In genomic region chr3:8702560-8702959, GRCh38 we compare ENCODE assay signal across 13 cellular contexts. TPM values are rescaled to one million over a fixed set of nuclear protein-coding genes. Genes with fewer than 3 reads are reported as not detected.
DNase-seq lines count a peak whose midpoint lies in the region; TF ChIP-seq lines count a peak whose summit lies in the region.
"Had no signal": no experiment of that assay in that cellular context is flagged by ENCODE, and none has a peak within 500 bp of the region (broad histone marks: within the 10 kb centered on the region; RNA-seq: fewer than 3 reads in every experiment).

No MANE protein-coding gene starts in this region.

- CTCF ChIA-PET in MCF 10A (lab: Yijun Ruan, JAX), result interaction anchor here (0.7 kb wide), 1 partner anchor 916 kb away, joined by 3 read pairs; no protein-coding TSS in a partner anchor

- no peaks in the 10 kb centered on the region for H4K20me1 ChIP-seq in smooth muscle cell (ENCODE audit: low read depth)

- TF ChIP-seq POLR2A in breast epithelium (IDR thresholded peaks at IDR 0.05), result no peak
- no peak for TF ChIP-seq POLR2A in NB4 (IDR thresholded peaks at IDR 0.05; ENCODE audit: extremely low read depth, insufficient read length)

- H3K79me2 ChIP-seq in smooth muscle cell (ENCODE audit: low read depth), result no peaks in the 10 kb centered on the region

- no peak overlapping the region for H3K27ac Mint-ChIP-seq in MCF 10A (ENCODE audit: low read depth, unreplicated experiment)
- H3K27ac Mint-ChIP-seq in endodermal cell, result no peak overlapping the region
- H3K27ac Mint-ChIP-seq: naive thymus-derived CD8-positive, alpha-beta T cell had no signal

- peak; percentile 20 for DNase-seq in MCF 10A (ENCODE audit: unreplicated experiment)
- no peak for DNase-seq in breast epithelium (ENCODE audit: low spot score in 2 of 2)
- DNase-seq in NB4 (ENCODE audit: low read depth), result peak; percentile 24
- DNase-seq in endodermal cell, result peak; percentile 84
- DNase-seq in smooth muscle cell (lab: John Stamatoyannopoulos, UW; ENCODE audit: unreplicated experiment), result no peak
- no peak for DNase-seq in NCI-H1694 treated with DMSO at 0.1 percent for 48 hours (lab: John Stamatoyannopoulos, UW)
- DNase-seq in NCI-H187 treated with DMSO at 0.1 percent for 48 hours (lab: John Stamatoyannopoulos, UW), result no peak
- DNase-seq in activated effector memory CD4-positive, alpha-beta T cell treated with anti-CD3 and anti-CD28 coated beads, Interleukin-2, amount 50 U/mL, for 16 hours, result no peak
- DNase-seq: naive thymus-derived CD8-positive, alpha-beta T cell; Peyer's patch; upper lobe of left lung had no signal

- H3K36me3 ChIP-seq in breast epithelium, result no peaks in the 10 kb centered on the region
- H3K36me3 ChIP-seq in endodermal cell (ENCODE audit: control insufficient read depth, insufficient read depth, low read length), result no peaks in the 10 kb centered on the region
- no peaks in the 10 kb centered on the region for H3K36me3 ChIP-seq in smooth muscle cell (ENCODE audit: low read depth)
- H3K36me3 ChIP-seq: HAP-1, Peyer's patch, upper lobe of left lung had no signal

- no TSS peak for BruUV-seq in MCF 10A (replicated peaks; lab: Mats Ljungman, UMichigan)

- H3K4me3 Mint-ChIP-seq in MCF 10A (ENCODE audit: unreplicated experiment) (no peak overlapping the region), endodermal cell (no peak overlapping the region)
- H3K4me3 Mint-ChIP-seq: naive thymus-derived CD8-positive, alpha-beta T cell had no signal

- H3K4me3 ChIP-seq in breast epithelium, result no peak overlapping the region
- no peak overlapping the region for H3K4me3 ChIP-seq in NB4 (ENCODE audit: low read depth, low read length)
- no peak overlapping the region for H3K4me3 ChIP-seq in endodermal cell (ENCODE audit: low read length)
- H3K4me3 ChIP-seq in smooth muscle cell, result no peak overlapping the region
- H3K4me3 ChIP-seq: HAP-1, Peyer's patch, skin epidermis, upper lobe of left lung had no signal

- no peak overlapping the region for H3K27ac ChIP-seq in breast epithelium
- H3K27ac ChIP-seq in endodermal cell (ENCODE audit: low read depth, low read length), result no peak overlapping the region
- H3K27ac ChIP-seq in smooth muscle cell (ENCODE audit: low read depth), result no peak overlapping the region
- H3K27ac ChIP-seq: Peyer's patch, skin epidermis, upper lobe of left lung had no signal

- H3K4me1 Mint-ChIP-seq in MCF 10A (ENCODE audit: insufficient read depth, unreplicated experiment) (no peaks in the 10 kb centered on the region), endodermal cell (no peaks in the 10 kb centered on the region)
- H3K4me1 Mint-ChIP-seq: naive thymus-derived CD8-positive, alpha-beta T cell had no signal

- H3K27me3 ChIP-seq in breast epithelium (no peaks in the 10 kb centered on the region), endodermal cell (ENCODE audit: control insufficient read depth, insufficient read depth, low read length, poor library complexity, severe bottlenecking) (peaks cover 10% of the 10 kb centered on the region), smooth muscle cell (ENCODE audit: low read depth) (peaks cover 7% of the 10 kb centered on the region)
- H3K27me3 ChIP-seq: Peyer's patch, upper lobe of left lung had no signal

- no peak overlapping the region for H2AFZ ChIP-seq in smooth muscle cell (ENCODE audit: low read depth)

- H3K4me1 ChIP-seq in breast epithelium (no peaks in the 10 kb centered on the region), endodermal cell (ENCODE audit: control insufficient read depth, insufficient read depth, low read length) (no peaks in the 10 kb centered on the region), smooth muscle cell (ENCODE audit: low read depth) (no peaks in the 10 kb centered on the region)
- H3K4me1 ChIP-seq: HAP-1, Peyer's patch, upper lobe of left lung had no signal

- WGBS in endodermal cell (ENCODE audit: insufficient coverage in 1 of 2, insufficient read length in 1 of 2), 2 experiments, result 36% methylated on average over 3 of the region's 3 CpGs; no CpG with 5 or more reads in 1 of the 2 experiments
- 54% methylated on average over 3 of the region's 3 CpGs for WGBS in smooth muscle cell (ENCODE audit: low lambda C conversion rate)

- H3K9me3 Mint-ChIP-seq in MCF 10A (ENCODE audit: unreplicated experiment) (peaks cover 7% of the 10 kb centered on the region), endodermal cell (no peaks in the 10 kb centered on the region)

- intact Hi-C loops in MCF 10A (cut with micrococcal nuclease) (no loop called here), breast epithelium (cut with DNase I; ENCODE audit: low total_unique reads) (no loop called here)

- no peaks in the 10 kb centered on the region for H3K27me3 Mint-ChIP-seq in MCF 10A (ENCODE audit: insufficient read depth, unreplicated experiment)
- peaks cover 23% of the 10 kb centered on the region for H3K27me3 Mint-ChIP-seq in endodermal cell (ENCODE audit: insufficient read depth)

- H3K9me3 ChIP-seq in breast epithelium (peaks cover 0 to 8% of the 10 kb centered on the region in 2 donors), endodermal cell (ENCODE audit: control insufficient read depth, low read length) (peaks cover 6% of the 10 kb centered on the region), smooth muscle cell (replicated peaks; ENCODE audit: low read depth) (no peaks in the 10 kb centered on the region)
- H3K9me3 ChIP-seq: HAP-1 had no signal

- TF ChIP-seq CTCF in MCF 10A (IDR thresholded peaks at IDR 0.05; ENCODE audit: unreplicated experiment) (peak; percentile 16), breast epithelium (IDR thresholded peaks at IDR 0.05) (no peak), NB4 (IDR thresholded peaks at IDR 0.05; ENCODE audit: low read depth, low read length) (peak; percentile 73), endodermal cell (conservative IDR thresholded peaks at IDR 0.05) (peak; percentile 83), smooth muscle cell (IDR thresholded peaks at IDR 0.05; ENCODE audit: borderline replicate concordance, insufficient read depth, poor library complexity, severe bottlenecking) (peak; percentile 17)

- H3K4me2 ChIP-seq in smooth muscle cell, result no peak overlapping the region

- H3F3A ChIP-seq in smooth muscle cell (ENCODE audit: low read depth), result no peaks in the 10 kb centered on the region

- H3K9ac ChIP-seq in endodermal cell (ENCODE audit: extremely low read depth, low read length, poor library complexity, severe bottlenecking) (no peak overlapping the region), smooth muscle cell (ENCODE audit: low read depth) (no peak overlapping the region)

- POLR2A ChIA-PET in MCF 10A (lab: Yijun Ruan, JAX), result no interaction called here

- H3K36me3 Mint-ChIP-seq in MCF 10A (ENCODE audit: insufficient read depth, unreplicated experiment) (no peaks in the 10 kb centered on the region), endodermal cell (ENCODE audit: low read depth) (no peaks in the 10 kb centered on the region)

RNA-seq across cellular contexts. Expression of gene CAV3, which starts 31.0 kb away (rescaled TPM):
- total RNA-seq in MCF 10A (2022), result not detected in 2 replicates
- total RNA-seq in breast epithelium, result not detected
- not detected for total RNA-seq in endodermal cell
- polyA plus RNA-seq in endodermal cell (2013, experiment 1 of 2), result not detected
- not detected for polyA plus RNA-seq in endodermal cell (2013, experiment 2 of 2)
- total RNA-seq in smooth muscle cell, result not detected in 2 replicates
- polyA plus RNA-seq in smooth muscle cell, result not detected in 2 replicates
- total RNA-seq: naive thymus-derived CD8-positive, alpha-beta T cell; Peyer's patch had no signal
- polyA plus RNA-seq: naive thymus-derived CD8-positive, alpha-beta T cell had no signal

RNA-seq across cellular contexts. Expression of gene SSUH2, which starts 58.0 kb away (rescaled TPM):
- total RNA-seq in MCF 10A (2022), result 0.32 and 0.51 TPM in 2 replicates
- under 1 TPM in 2 of 3 donors, not detected in 1; 0.15 to 0.33 TPM for total RNA-seq in breast epithelium
- total RNA-seq in endodermal cell, result 1 to 10 TPM; 5.3 to 7.9 TPM
- 19.1 TPM for polyA plus RNA-seq in endodermal cell (2013, experiment 1 of 2)
- polyA plus RNA-seq in endodermal cell (2013, experiment 2 of 2), result 22.6 TPM
- total RNA-seq in smooth muscle cell, result 0.09 TPM in 1 of 2 replicates, not detected in the other
- not detected in 2 replicates for polyA plus RNA-seq in smooth muscle cell
- total RNA-seq: naive thymus-derived CD8-positive, alpha-beta T cell had no signal
- polyA plus RNA-seq: naive thymus-derived CD8-positive, alpha-beta T cell had no signal

Comparison
In these comparisons a context has a peak if more than half of its experiments do, and no peak if none do; other contexts are left out.
1. DNase-seq: peak in MCF 10A (single experiment), NB4 (single experiment) and endodermal cell (single experiment); none in breast epithelium (0 of 2), smooth muscle cell (single experiment), NCI-H1694 treated with DMSO at 0.1 percent for 48 hours (single experiment), NCI-H187 treated with DMSO at 0.1 percent for 48 hours (single experiment) and activated effector memory CD4-positive, alpha-beta T cell treated with anti-CD3 and anti-CD28 coated beads, Interleukin-2, amount 50 U/mL, for 16 hours (single experiment).
2. CTCF ChIP-seq: peak in MCF 10A (single experiment), NB4 (single experiment), endodermal cell (single experiment) and smooth muscle cell (single experiment); none in breast epithelium (0 of 3).